Comparison of ENCODE assay signal across 1 cellular context in genomic region chr9:94782367-94783120, GRCh38.
TF ChIP-seq lines count a peak whose summit lies in the region.

No MANE protein-coding gene starts in this region.

TF ChIP-seq in HepG2, 621 proteins besides CTCF, POLR2A, EP300 and RAD21 (continued from another document):
- TF ChIP-seq NFAT5 (CRISPR knock-in tag; IDR thresholded peaks at IDR 0.05) = no peak
- TF ChIP-seq HOXD1 (CRISPR knock-in tag; IDR thresholded peaks at IDR 0.05) = 0 out of 2 replicates have a peak, but pooled peaks have one; percentile 14
- 0 out of 2 replicates have a peak, but pooled peaks have one; percentile 7 for TF ChIP-seq ZNF7 (CRISPR knock-in tag; IDR thresholded peaks at IDR 0.05)
- TF ChIP-seq CSRNP2 (CRISPR knock-in tag; conservative IDR thresholded peaks at IDR 0.05; ENCODE audit: low read depth) = no peak
- TF ChIP-seq PRPF4 (IDR thresholded peaks at IDR 0.05; ENCODE audit: low read depth, low read length, poor library complexity, severe bottlenecking) = no peak
- TF ChIP-seq GMEB1 (CRISPR knock-in tag; IDR thresholded peaks at IDR 0.05; ENCODE audit: borderline replicate concordance) = peak; percentile 28; the same call in 1 of the 2 replicates
- TF ChIP-seq SPEN (CRISPR knock-in tag; IDR thresholded peaks at IDR 0.05; ENCODE audit: low read depth) = 0 out of 2 replicates have a peak, but pooled peaks have one; percentile 19
- TF ChIP-seq ZNF777 (CRISPR knock-in tag; IDR thresholded peaks at IDR 0.05) = no peak
